Comparison of ENCODE assay signal across 14 cellular contexts in genomic region chr4:173256825-173257224, GRCh38.
DNase-seq lines count a peak whose midpoint lies in the region; ATAC-seq and TF ChIP-seq lines count a peak whose summit lies in the region.
"Had no signal": no experiment of that assay in that cellular context is flagged by ENCODE, and none has a peak within 500 bp of the region (broad histone marks: within the 10 kb centered on the region; RNA-seq: fewer than 3 reads in every experiment).

No MANE protein-coding gene starts in this region.

- dilution Hi-C loops in IMR-90 (cut with HindIII; ENCODE audit: low sequenced_read_pairs, unreplicated experiment), result loop anchor here (25.0 kb wide), 1 partner anchor 245 kb away; no protein-coding TSS in a partner anchor

- WGBS in IMR-90 (ENCODE audit: extremely low coverage in 2 of 2, insufficient read length in 1 of 2), 2 experiments, result no CpG with 5 or more reads among the region's 3 CpGs

- no peak overlapping the region for H3K23ac ChIP-seq in IMR-90 (ENCODE audit: low read depth, low read length)

- H3K9me3 Mint-ChIP-seq in memory B cell, result no peaks in the 10 kb centered on the region
- H3K9me3 Mint-ChIP-seq in activated naive CD4-positive, alpha-beta T cell treated with anti-CD3 and anti-CD28 coated beads for 36 hours, result no peaks in the 10 kb centered on the region
- no peaks in the 10 kb centered on the region for H3K9me3 Mint-ChIP-seq in activated CD4-positive, alpha-beta memory T cell treated with anti-CD3 and anti-CD28 coated beads for 36 hours
- H3K9me3 Mint-ChIP-seq: CD8-positive, alpha-beta memory T cell; IgD-negative memory B cell had no signal

- ATAC-seq in IMR-90 (ENCODE audit: low read depth) (no peak), Panc1 (no peak), memory B cell (ENCODE audit: low read depth) (no peak), T-helper 17 cell (no peak)

- H3K36me3 Mint-ChIP-seq in memory B cell (peaks cover 11% of the 10 kb centered on the region), T-helper 17 cell (ENCODE audit: low read depth) (peaks cover 7% of the 10 kb centered on the region)
- H3K36me3 Mint-ChIP-seq in activated naive CD4-positive, alpha-beta T cell treated with anti-CD3 and anti-CD28 coated beads for 36 hours (ENCODE audit: low read depth), result peaks cover 5% of the 10 kb centered on the region
- H3K36me3 Mint-ChIP-seq in activated CD4-positive, alpha-beta memory T cell treated with anti-CD3 and anti-CD28 coated beads for 36 hours, result peaks cover 4% of the 10 kb centered on the region

- H3K9ac ChIP-seq in BLaER1, result peak overlapping the region; percentile 40; the same call in 1 of the 2 replicates
- H3K9ac ChIP-seq in IMR-90 (ENCODE audit: low read depth, low read length), result no peak overlapping the region

- BruUV-seq in IMR-90 (replicated peaks; lab: Mats Ljungman, UMichigan) (no TSS peak), Panc1 (replicated peaks; lab: Mats Ljungman, UMichigan) (no TSS peak)

- H3K4me1 ChIP-seq in BLaER1 (peaks cover 98% of the 10 kb centered on the region), IMR-90 (ENCODE audit: control insufficient read depth, insufficient read depth, low read length) (peaks cover 2% of the 10 kb centered on the region), Panc1 (ENCODE audit: control insufficient read depth, insufficient read depth, low read length) (peaks cover 59% of the 10 kb centered on the region)
- H3K4me1 ChIP-seq: BE2C, Caco-2 had no signal

- H3K27me3 Mint-ChIP-seq in memory B cell (no peaks in the 10 kb centered on the region), T-helper 17 cell (no peaks in the 10 kb centered on the region)
- H3K27me3 Mint-ChIP-seq in activated naive CD4-positive, alpha-beta T cell treated with anti-CD3 and anti-CD28 coated beads for 36 hours (ENCODE audit: low read depth), result no peaks in the 10 kb centered on the region
- no peaks in the 10 kb centered on the region for H3K27me3 Mint-ChIP-seq in activated CD4-positive, alpha-beta memory T cell treated with anti-CD3 and anti-CD28 coated beads for 36 hours
- H3K27me3 Mint-ChIP-seq: CD8-positive, alpha-beta memory T cell; IgD-negative memory B cell had no signal

- H3K4me3 ChIP-seq in BLaER1 (no peak overlapping the region), IMR-90 (ENCODE audit: insufficient read depth, low read depth, low read length) (no peak overlapping the region), Panc1 (ENCODE audit: low read depth in 2 of 2, low read length in 2 of 2) (no peak overlapping the region)

- H3K9me3 ChIP-seq in BLaER1 (no peaks in the 10 kb centered on the region), IMR-90 (ENCODE audit: control insufficient read depth, insufficient read depth, low read length) (peaks cover 5% of the 10 kb centered on the region), Panc1 (ENCODE audit: control insufficient read depth, insufficient read depth, low read depth, low read length) (no peaks in the 10 kb centered on the region), T-helper 17 cell (ENCODE audit: control insufficient read depth, low read length, poor library complexity, severe bottlenecking) (no peaks in the 10 kb centered on the region)
- H3K9me3 ChIP-seq: BE2C, Caco-2 had no signal

- no peak overlapping the region for H2AK9ac ChIP-seq in IMR-90 (replicated peaks; ENCODE audit: low read depth, low read length, poor library complexity)

- H4K5ac ChIP-seq in IMR-90 (ENCODE audit: low read depth, low read length), result no peak overlapping the region

- no peak overlapping the region for H3K4ac ChIP-seq in IMR-90 (ENCODE audit: low read depth, low read length)

- no peak overlapping the region for H3K18ac ChIP-seq in IMR-90 (ENCODE audit: low read depth, low read length)

- peak overlapping the region; percentile 12 for H3K27ac Mint-ChIP-seq in memory B cell
- H3K27ac Mint-ChIP-seq in activated naive CD4-positive, alpha-beta T cell treated with anti-CD3 and anti-CD28 coated beads for 36 hours, result no peak overlapping the region
- no peak overlapping the region for H3K27ac Mint-ChIP-seq in activated CD4-positive, alpha-beta memory T cell treated with anti-CD3 and anti-CD28 coated beads for 36 hours
- no peak overlapping the region for H3K27ac Mint-ChIP-seq in T-helper 17 cell
- H3K27ac Mint-ChIP-seq: CD8-positive, alpha-beta memory T cell; IgD-negative memory B cell had no signal

- H3K27me3 ChIP-seq in BLaER1 (no peaks in the 10 kb centered on the region), IMR-90 (ENCODE audit: control insufficient read depth, insufficient read depth, low read length) (peaks cover 2% of the 10 kb centered on the region), Panc1 (ENCODE audit: control insufficient read depth, insufficient read depth, low read length) (no peaks in the 10 kb centered on the region)
- H3K27me3 ChIP-seq: BE2C had no signal

- peaks cover 98% of the 10 kb centered on the region for H4K20me1 ChIP-seq in BLaER1
- H4K20me1 ChIP-seq in IMR-90 (ENCODE audit: insufficient read depth, low read length), result peaks cover 12% of the 10 kb centered on the region

- H4K8ac ChIP-seq in IMR-90 (ENCODE audit: low read depth in 2 of 2, low read length in 2 of 2), result no peak overlapping the region

- CTCF ChIA-PET in IMR-90 (lab: Yijun Ruan, JAX), result interaction anchor here (0.7 to 2.1 kb wide), 9 partner anchors 14 to 243 kb away, joined by 3 to 26 read pairs (median 4); no protein-coding TSS in a partner anchor
- CTCF ChIA-PET in Panc1 (lab: Charles Lee), result interaction anchor here (1.0 to 1.8 kb wide), 2 partner anchors 89 to 232 kb away, joined by 4 read pairs; partner anchors contain the start of gene GALNT7
- CTCF ChIA-PET in activated naive CD4-positive, alpha-beta T cell treated with anti-CD3 and anti-CD28 coated beads for 36 hours (lab: Charles Lee), result interaction anchor here (0.7 to 3.8 kb wide), 17 partner anchors 11 to 314 kb away, joined by 3 to 64 read pairs (median 4); no protein-coding TSS in a partner anchor
- CTCF ChIA-PET in activated CD4-positive, alpha-beta memory T cell treated with anti-CD3 and anti-CD28 coated beads for 36 hours (lab: Charles Lee), result interaction anchor here (0.8 to 3.8 kb wide), 12 partner anchors 15 to 245 kb away, joined by 3 to 83 read pairs (median 8); no protein-coding TSS in a partner anchor

- POLR2A ChIA-PET in IMR-90 (lab: Charles Lee; ENCODE audit: unreplicated experiment) (no interaction called here), Panc1 (lab: Charles Lee) (no interaction called here)
- POLR2A ChIA-PET in activated CD4-positive, alpha-beta memory T cell treated with anti-CD3 and anti-CD28 coated beads for 36 hours (lab: Charles Lee), result no interaction called here

- TF ChIP-seq POLR2A in IMR-90 (IDR thresholded peaks at IDR 0.05; ENCODE audit: low read depth, low read length), result no peak

- H3K4me2 ChIP-seq in BLaER1 (peak overlapping the region; percentile 63), IMR-90 (ENCODE audit: low read depth, low read length) (no peak overlapping the region)

- H2AK5ac ChIP-seq in IMR-90 (ENCODE audit: low read depth, low read length), result no peak overlapping the region

- H3K9me1 ChIP-seq in IMR-90 (ENCODE audit: insufficient read depth, low read length), result peaks cover 3% of the 10 kb centered on the region; the same call in 1 of the 2 replicates

- H3K56ac ChIP-seq in IMR-90 (ENCODE audit: extremely low read depth, insufficient read depth, low read length), result no peak overlapping the region

- H3K36me3 ChIP-seq in BLaER1 (peaks cover 23% of the 10 kb centered on the region), IMR-90 (ENCODE audit: control insufficient read depth, insufficient read depth, low read length) (no peaks in the 10 kb centered on the region), Panc1 (ENCODE audit: control insufficient read depth, insufficient read depth, low read length) (peaks cover 4% of the 10 kb centered on the region; the same call in 1 of the 2 replicates)
- H3K36me3 ChIP-seq: BE2C had no signal

- H2BK15ac ChIP-seq in IMR-90 (ENCODE audit: low read depth, low read length), result no peak overlapping the region

- H4K91ac ChIP-seq in IMR-90 (ENCODE audit: insufficient read depth, low read depth, low read length), result no peak overlapping the region

- no peak overlapping the region for H3K14ac ChIP-seq in IMR-90 (replicated peaks; ENCODE audit: low read depth, low read length)

- no peak overlapping the region for H2BK5ac ChIP-seq in IMR-90 (ENCODE audit: low read depth, low read length, poor library complexity, severe bottlenecking)

- TF ChIP-seq CTCF in IMR-90 (conservative IDR thresholded peaks at IDR 0.05; ENCODE audit: low read depth, low read length) (no peak), Panc1 (IDR thresholded peaks at IDR 0.05) (no peak)

- no peak overlapping the region for H2BK120ac ChIP-seq in IMR-90 (ENCODE audit: low read depth, low read length)

- H3K4me3 Mint-ChIP-seq in memory B cell (no peak overlapping the region), T-helper 17 cell (no peak overlapping the region)
- no peak overlapping the region for H3K4me3 Mint-ChIP-seq in activated naive CD4-positive, alpha-beta T cell treated with anti-CD3 and anti-CD28 coated beads for 36 hours
- H3K4me3 Mint-ChIP-seq in activated CD4-positive, alpha-beta memory T cell treated with anti-CD3 and anti-CD28 coated beads for 36 hours, result no peak overlapping the region
- H3K4me3 Mint-ChIP-seq: CD8-positive, alpha-beta memory T cell; IgD-negative memory B cell had no signal

- H3K79me1 ChIP-seq in IMR-90 (ENCODE audit: low read depth in 1 of 2, low read length in 2 of 2), result peaks cover 0 to 5% of the 10 kb centered on the region in 2 experiments; a peak in 2 of 4 replicates

- DNase-seq in IMR-90, result no peak
- DNase-seq in Panc1 (ENCODE audit: low read depth, low spot score), result no peak
- DNase-seq in memory B cell (ENCODE audit: low spot score in 2 of 2), result no peak
- DNase-seq in activated naive CD4-positive, alpha-beta T cell treated with anti-CD3 and anti-CD28 coated beads for 36 hours, result no peak
- DNase-seq in activated CD4-positive, alpha-beta memory T cell treated with anti-CD3 and anti-CD28 coated beads for 36 hours, result no peak
- no peak for DNase-seq in T-helper 17 cell
- DNase-seq: BE2C; Caco-2; CD8-positive, alpha-beta memory T cell; GF-D8; H7 had no signal

- intact Hi-C loops in IMR-90 (cut with micrococcal nuclease), result loop anchor here (1.0 to 10.0 kb wide), 5 partner anchors 44 to 425 kb away; no protein-coding TSS in a partner anchor
- intact Hi-C loops in Panc1 (cut with micrococcal nuclease; ENCODE audit: unreplicated experiment), result loop anchor here (1.0 to 5.0 kb wide), 3 partner anchors 65 to 243 kb away; no protein-coding TSS in a partner anchor
- intact Hi-C loops in activated naive CD4-positive, alpha-beta T cell treated with anti-CD3 and anti-CD28 coated beads for 36 hours (cut with micrococcal nuclease), result loop anchor here (1.0 to 5.0 kb wide), 6 partner anchors 44 to 420 kb away; partner anchors contain the start of gene GALNT7
- intact Hi-C loops in activated CD4-positive, alpha-beta memory T cell treated with anti-CD3 and anti-CD28 coated beads for 36 hours (cut with micrococcal nuclease), result loop anchor here (1.0 to 10.0 kb wide), 4 partner anchors 64 to 244 kb away; partner anchors contain the start of gene GALNT7

- in situ Hi-C loops in IMR-90 (cut with MboI; ENCODE audit: low sequenced_read_pairs) (loop anchor here (5.0 kb wide), 1 partner anchor 235 kb away; no protein-coding TSS in a partner anchor), Panc1 (cut with HindIII; ENCODE audit: low pct_unique_long_range_greater_than_20kb, low sequenced_read_pairs) (loop anchor here (25.0 kb wide), 1 partner anchor 95 kb away; the partner anchor contains the start of gene GALNT7)

- H3K4me1 Mint-ChIP-seq in memory B cell (peaks cover 15% of the 10 kb centered on the region), T-helper 17 cell (peaks cover 16% of the 10 kb centered on the region)
- peaks cover 13% of the 10 kb centered on the region for H3K4me1 Mint-ChIP-seq in activated naive CD4-positive, alpha-beta T cell treated with anti-CD3 and anti-CD28 coated beads for 36 hours (ENCODE audit: low read depth)
- H3K4me1 Mint-ChIP-seq in activated CD4-positive, alpha-beta memory T cell treated with anti-CD3 and anti-CD28 coated beads for 36 hours (ENCODE audit: low read depth), result peaks cover 4% of the 10 kb centered on the region

- no peak overlapping the region for H2BK20ac ChIP-seq in IMR-90 (ENCODE audit: low read depth, low read length)

- TF ChIP-seq RAD21 in IMR-90 (IDR thresholded peaks at IDR 0.05; ENCODE audit: low read length), result no peak

- H2AFZ ChIP-seq in IMR-90 (replicated peaks; ENCODE audit: low read length, poor library complexity), result no peak overlapping the region

- H3K27ac ChIP-seq in BLaER1, result peak overlapping the region; percentile 66
- no peak overlapping the region for H3K27ac ChIP-seq in IMR-90 (ENCODE audit: insufficient read depth, low read length)
- peak overlapping the region; percentile 98 for H3K27ac ChIP-seq in Panc1 (ENCODE audit: low read length)
- H3K27ac ChIP-seq: HL-60 had no signal
